Comparison of ENCODE assay signal across 8 cellular contexts in genomic region chr11:86955674-86956522, GRCh38. TPM values are rescaled to one million over a fixed set of nuclear protein-coding genes. Genes with fewer than 3 reads are reported as not detected.
DNase-seq lines count a peak whose midpoint lies in the region; ATAC-seq lines count a peak whose summit lies in the region.

No MANE protein-coding gene starts in this region.

- POLR2A ChIA-PET in activated naive CD8-positive, alpha-beta T cell treated with anti-CD3 and anti-CD28 coated beads, Interleukin-2, amount 10 ng/mL, durations not matched to agents 7 days and 5 days (lab: Charles Lee), result interaction anchor here (0.6 kb wide), 1 partner anchor 1017 kb away, joined by 3 read pairs; no protein-coding TSS in a partner anchor

- H3K27ac Mint-ChIP-seq in activated naive CD8-positive, alpha-beta T cell treated with anti-CD3 and anti-CD28 coated beads, Interleukin-2, amount 10 ng/mL, durations not matched to agents 7 days and 5 days, result no peak overlapping the region

- H3K9me3 Mint-ChIP-seq in activated naive CD8-positive, alpha-beta T cell treated with anti-CD3 and anti-CD28 coated beads, Interleukin-2, amount 10 ng/mL, durations not matched to agents 7 days and 5 days, result no peaks in the 10 kb centered on the region

- H3K36me3 Mint-ChIP-seq in activated naive CD8-positive, alpha-beta T cell treated with anti-CD3 and anti-CD28 coated beads, Interleukin-2, amount 10 ng/mL, durations not matched to agents 7 days and 5 days, result no peaks in the 10 kb centered on the region

- peaks cover 8% of the 10 kb centered on the region for H3K4me1 Mint-ChIP-seq in activated naive CD8-positive, alpha-beta T cell treated with anti-CD3 and anti-CD28 coated beads, Interleukin-2, amount 10 ng/mL, durations not matched to agents 7 days and 5 days

- H3K27me3 Mint-ChIP-seq in activated naive CD8-positive, alpha-beta T cell treated with anti-CD3 and anti-CD28 coated beads, Interleukin-2, amount 10 ng/mL, durations not matched to agents 7 days and 5 days, result peaks cover 63% of the 10 kb centered on the region

- H3K4me3 Mint-ChIP-seq in activated naive CD8-positive, alpha-beta T cell treated with anti-CD3 and anti-CD28 coated beads, Interleukin-2, amount 10 ng/mL, durations not matched to agents 7 days and 5 days, result peak overlapping the region; percentile 88

- ATAC-seq in GM19438 (IDR thresholded peaks at IDR 0.05; ENCODE audit: low read depth, unreplicated experiment) (peak; percentile 56), HG03432 (IDR thresholded peaks at IDR 0.05; ENCODE audit: unreplicated experiment) (peak; percentile 55)
- ATAC-seq in activated naive CD8-positive, alpha-beta T cell treated with anti-CD3 and anti-CD28 coated beads, Interleukin-2, amount 10 ng/mL, durations not matched to agents 7 days and 5 days (ENCODE audit: low read depth), result peak; percentile 30

- DNase-seq in DMS153 treated with DMSO at 0.1 percent for 48 hours (lab: John Stamatoyannopoulos, UW; ENCODE audit: unreplicated experiment), result peak; percentile 31
- peak; percentile 90 for DNase-seq in NCI-H69 (lab: John Stamatoyannopoulos, UW)
- DNase-seq in activated naive CD8-positive, alpha-beta T cell treated with anti-CD3 and anti-CD28 coated beads, Interleukin-2, amount 10 ng/mL, durations not matched to agents 7 days and 5 days, result peak; percentile 50
- DNase-seq in head of caudate nucleus, result peak in 41 of 42 donors; percentile 37 to 82 (median 65)
- peak; percentile 36 for DNase-seq in occipital lobe (lab: John Stamatoyannopoulos, UW)
- no peak for DNase-seq in NAMALWA (ENCODE audit: low spot score)

- intact Hi-C loops in head of caudate nucleus (cut with DNase I), result loop anchor here (2.0 kb wide), 1 partner anchor 81 kb away; the partner anchor contains the start of gene TMEM135

RNA-seq across cellular contexts. Expression of gene FZD4, which starts 0.7 kb away (rescaled TPM):
- total RNA-seq in activated naive CD8-positive, alpha-beta T cell treated with anti-CD3 and anti-CD28 coated beads, Interleukin-2, amount 10 ng/mL, durations not matched to agents 7 days and 5 days, result under 1 TPM; 0.11 TPM
- 16.1 TPM for total RNA-seq in occipital lobe

Comparison
In these comparisons a context has a peak if more than half of its experiments do, and no peak if none do; other contexts are left out.
1. RNA of gene FZD4, which starts 0.7 kb away (total RNA-seq): 16.1 TPM in occipital lobe (single experiment); 0.11 TPM in activated naive CD8-positive, alpha-beta T cell treated with anti-CD3 and anti-CD28 coated beads, Interleukin-2, amount 10 ng/mL, durations not matched to agents 7 days and 5 days; every median in the first group is over 10 times any median in the second.
2. Peak in every context shown above with its lines, with median percentiles within 50 percentile points of each other: ATAC-seq.